Comparison of ENCODE assay signal across 1 cellular context in the genomic region with DNA sequence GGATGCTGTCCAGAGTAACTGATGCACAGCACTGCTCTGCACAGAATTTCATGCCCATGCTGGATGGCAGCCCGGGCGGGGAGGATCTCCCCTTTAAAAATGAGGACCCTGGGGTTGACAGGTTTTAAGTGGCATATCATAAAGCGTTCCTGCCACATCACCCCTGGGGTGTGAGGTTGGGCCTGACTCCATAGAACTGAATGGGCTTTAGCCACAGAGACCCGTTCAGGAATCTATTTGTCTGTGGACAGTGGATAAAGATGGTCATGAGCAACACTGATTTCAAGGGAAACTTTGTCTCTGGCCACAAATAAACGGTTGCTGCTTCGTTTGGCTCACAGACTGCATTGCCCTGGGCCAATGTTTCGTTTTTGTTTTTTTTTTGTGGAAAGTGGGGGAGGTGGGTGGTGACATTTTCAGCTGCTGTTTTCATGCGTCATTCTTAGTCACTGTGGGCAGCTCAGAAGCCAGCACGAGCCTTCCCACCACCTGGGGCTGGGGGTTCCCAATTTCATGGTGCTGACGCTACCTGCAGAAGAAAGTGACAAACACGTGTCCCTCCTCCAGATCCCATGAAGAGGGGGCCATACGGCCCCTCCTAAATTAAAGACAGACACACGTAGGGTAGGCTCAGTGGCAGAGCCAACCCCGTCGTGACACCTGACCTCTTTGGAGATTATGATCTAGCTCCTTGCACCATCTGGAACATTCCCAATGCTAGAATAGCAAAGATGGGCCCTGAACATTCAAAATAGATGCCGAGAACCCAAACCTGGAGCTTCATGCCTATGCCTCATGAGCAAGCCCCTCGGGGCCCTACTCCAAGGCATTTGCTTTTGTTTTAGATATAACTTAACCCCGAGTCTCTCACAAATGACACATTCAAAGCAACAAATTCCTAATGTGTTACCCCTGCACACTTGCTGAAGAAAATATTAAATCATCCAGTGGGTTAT.
TF ChIP-seq lines count a peak whose summit lies in the region.

No MANE protein-coding gene starts in this region.

TF ChIP-seq in IMR-90, 13 proteins besides CTCF, POLR2A, EP300 and RAD21:
- TF ChIP-seq BHLHE40 (IDR thresholded peaks at IDR 0.05; ENCODE audit: low read depth, low read length) (peak; percentile 93), MAZ (IDR thresholded peaks at IDR 0.05; ENCODE audit: borderline replicate concordance, low read depth, low read length) (no peak), CHD1 (IDR thresholded peaks at IDR 0.05; ENCODE audit: low read depth, low read length) (no peak), MAFK (IDR thresholded peaks at IDR 0.05; ENCODE audit: low read depth, low read length) (no peak), SMC3 (IDR thresholded peaks at IDR 0.05; ENCODE audit: low read depth, low read length) (no peak), MXI1 (IDR thresholded peaks at IDR 0.05; ENCODE audit: borderline replicate concordance, low read depth, low read length) (no peak), NFE2L2 (IDR thresholded peaks at IDR 0.05; ENCODE audit: low read depth, low read length) (peak; percentile 33; the same call in 1 of the 2 replicates), FOS (IDR thresholded peaks at IDR 0.05; ENCODE audit: low read depth, low read length) (peak; percentile 73), RFX5 (IDR thresholded peaks at IDR 0.05; ENCODE audit: low read depth, low read length) (no peak), RCOR1 (IDR thresholded peaks at IDR 0.05; ENCODE audit: insufficient replicate concordance, low read length) (no peak), CEBPB (IDR thresholded peaks at IDR 0.05; ENCODE audit: low read depth, low read length) (peak; percentile 19; the same call in 1 of the 2 replicates)
- TF ChIP-seq, protein P1, sequence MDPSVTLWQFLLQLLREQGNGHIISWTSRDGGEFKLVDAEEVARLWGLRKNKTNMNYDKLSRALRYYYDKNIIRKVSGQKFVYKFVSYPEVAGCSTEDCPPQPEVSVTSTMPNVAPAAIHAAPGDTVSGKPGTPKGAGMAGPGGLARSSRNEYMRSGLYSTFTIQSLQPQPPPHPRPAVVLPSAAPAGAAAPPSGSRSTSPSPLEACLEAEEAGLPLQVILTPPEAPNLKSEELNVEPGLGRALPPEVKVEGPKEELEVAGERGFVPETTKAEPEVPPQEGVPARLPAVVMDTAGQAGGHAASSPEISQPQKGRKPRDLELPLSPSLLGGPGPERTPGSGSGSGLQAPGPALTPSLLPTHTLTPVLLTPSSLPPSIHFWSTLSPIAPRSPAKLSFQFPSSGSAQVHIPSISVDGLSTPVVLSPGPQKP (IDR thresholded peaks at IDR 0.05; ENCODE audit: borderline replicate concordance, low read depth, low read length), result no peak
- TF ChIP-seq, protein P2, sequence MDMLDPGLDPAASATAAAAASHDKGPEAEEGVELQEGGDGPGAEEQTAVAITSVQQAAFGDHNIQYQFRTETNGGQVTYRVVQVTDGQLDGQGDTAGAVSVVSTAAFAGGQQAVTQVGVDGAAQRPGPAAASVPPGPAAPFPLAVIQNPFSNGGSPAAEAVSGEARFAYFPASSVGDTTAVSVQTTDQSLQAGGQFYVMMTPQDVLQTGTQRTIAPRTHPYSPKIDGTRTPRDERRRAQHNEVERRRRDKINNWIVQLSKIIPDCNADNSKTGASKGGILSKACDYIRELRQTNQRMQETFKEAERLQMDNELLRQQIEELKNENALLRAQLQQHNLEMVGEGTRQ (IDR thresholded peaks at IDR 0.05; ENCODE audit: low read depth, low read length), result no peak
TF ChIP-seq in IMR-90: peak in this region for 4.
